Comparison of ENCODE assay signal across 17 cellular contexts in the genomic region with DNA sequence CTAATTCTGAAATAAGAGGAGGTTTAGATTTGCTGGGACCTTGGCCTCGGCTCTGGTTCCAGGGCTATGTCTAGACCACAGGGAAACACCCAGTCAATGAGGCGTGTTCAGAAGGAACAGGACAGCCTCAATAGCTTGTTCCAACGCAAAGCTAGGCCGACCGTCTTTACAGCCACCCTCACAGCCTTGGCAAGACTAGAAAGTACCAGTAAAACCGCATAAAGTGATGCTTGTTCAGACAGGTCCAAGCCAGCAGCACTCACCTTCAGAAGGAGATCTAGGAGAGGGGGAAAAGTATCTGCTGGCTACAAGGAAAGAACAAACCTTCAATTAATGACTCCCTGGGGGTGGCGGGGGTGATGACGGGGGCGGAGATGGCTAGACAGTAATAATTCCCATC.
"Had no signal": no experiment of that assay in that cellular context is flagged by ENCODE, and none has a peak within 500 bp of the region (broad histone marks: within the 10 kb centered on the region; RNA-seq: fewer than 3 reads in every experiment).

No MANE protein-coding gene starts in this region.

- H3K9me3 Mint-ChIP-seq: activated B cell treated with CpG ODN at 0.5 μM for 24 hours; activated CD8-positive, alpha-beta T cell treated with anti-CD3 and anti-CD28 coated beads for 36 hours; activated T-helper 2 cell treated with anti-CD3 and anti-CD28 coated beads, Interferon-gamma antibody, Interleukin-2, Interleukin-4, amounts not matched to agents 10 μg/mL and 5 μg/mL and 100 μg/mL, durations not matched to agents 14 hours and 24 hours and 36 hours; naive thymus-derived CD4-positive, alpha-beta T cell; neural progenitor cell; stimulated activated naive CD8-positive, alpha-beta T cell treated with anti-CD3 and anti-CD28 coated beads, Interleukin-15, Interleukin-2, amounts not matched to agents 100 ng/mL and 50 ng/mL, for 24 hours had no signal

- H3K36me3 Mint-ChIP-seq: naive thymus-derived CD4-positive, alpha-beta T cell; neural progenitor cell had no signal

- H3K4me1 Mint-ChIP-seq: neural progenitor cell had no signal

- H3K4me1 ChIP-seq: ascending aorta, esophagus muscularis mucosa, neural progenitor cell, right atrium auricular region, transverse colon had no signal

- H3K4me3 ChIP-seq: ascending aorta, coronary artery, esophagus muscularis mucosa, neural progenitor cell, right atrium auricular region, transverse colon had no signal

- DNase-seq: activated B cell treated with CpG ODN at 0.5 μM for 24 hours; activated CD4-positive, alpha-beta T cell treated with anti-CD3 and anti-CD28 coated beads for 48 hours; activated CD8-positive, alpha-beta T cell treated with anti-CD3 and anti-CD28 coated beads for 36 hours; activated naive CD4-positive, alpha-beta T cell treated with Interleukin-2 at 50 U/mL for 16 hours; activated T-cell treated with anti-CD3 and anti-CD28 coated beads, Interleukin-2, amount 50 U/mL, for 1 hour; mesenchymal stem cell; naive thymus-derived CD4-positive, alpha-beta T cell; T-helper 9 cell; transverse colon had no signal

- ATAC-seq: activated CD8-positive, alpha-beta T cell treated with anti-CD3 and anti-CD28 coated beads for 36 hours; naive thymus-derived CD4-positive, alpha-beta T cell had no signal

- H3K36me3 ChIP-seq: ascending aorta, esophagus muscularis mucosa, neural progenitor cell, right atrium auricular region, transverse colon had no signal

- H3K27ac Mint-ChIP-seq: activated B cell treated with CpG ODN at 0.5 μM for 24 hours; activated CD8-positive, alpha-beta T cell treated with anti-CD3 and anti-CD28 coated beads for 36 hours; activated T-helper 2 cell treated with anti-CD3 and anti-CD28 coated beads, Interferon-gamma antibody, Interleukin-2, Interleukin-4, amounts not matched to agents 10 μg/mL and 5 μg/mL and 100 μg/mL, durations not matched to agents 14 hours and 24 hours and 36 hours; naive thymus-derived CD4-positive, alpha-beta T cell; neural progenitor cell; progenitor cell of endocrine pancreas; stimulated activated naive CD8-positive, alpha-beta T cell treated with anti-CD3 and anti-CD28 coated beads, Interleukin-15, Interleukin-2, amounts not matched to agents 100 ng/mL and 50 ng/mL, for 24 hours had no signal

- H3K9me3 ChIP-seq: ascending aorta, esophagus muscularis mucosa, right atrium auricular region, transverse colon had no signal

- H3K27me3 ChIP-seq: ascending aorta, neural progenitor cell, right atrium auricular region had no signal

- H3K4me3 Mint-ChIP-seq: activated B cell treated with CpG ODN at 0.5 μM for 24 hours; activated CD8-positive, alpha-beta T cell treated with anti-CD3 and anti-CD28 coated beads for 36 hours; naive thymus-derived CD4-positive, alpha-beta T cell; neural progenitor cell; stimulated activated naive CD8-positive, alpha-beta T cell treated with anti-CD3 and anti-CD28 coated beads, Interleukin-15, Interleukin-2, amounts not matched to agents 100 ng/mL and 50 ng/mL, for 24 hours had no signal

- H3K27ac ChIP-seq: ascending aorta, coronary artery, esophagus muscularis mucosa, neural progenitor cell, right atrium auricular region, transverse colon had no signal
